1 cellular context compared by ENCODE assay signal in genomic region chr12:58541300-58541690, GRCh38.
TF ChIP-seq lines count a peak whose summit lies in the region.

No MANE protein-coding gene starts in this region.

TF ChIP-seq in H1, 55 proteins besides CTCF, POLR2A, EP300 and RAD21:
- TF ChIP-seq TEAD4 (IDR thresholded peaks at IDR 0.05; ENCODE audit: low read depth, low read length) (peak; percentile 51; the same call in 1 of the 2 replicates), SRF (IDR thresholded peaks at IDR 0.05; ENCODE audit: low read depth, low read length) (no peak)
- TF ChIP-seq, protein P1, sequence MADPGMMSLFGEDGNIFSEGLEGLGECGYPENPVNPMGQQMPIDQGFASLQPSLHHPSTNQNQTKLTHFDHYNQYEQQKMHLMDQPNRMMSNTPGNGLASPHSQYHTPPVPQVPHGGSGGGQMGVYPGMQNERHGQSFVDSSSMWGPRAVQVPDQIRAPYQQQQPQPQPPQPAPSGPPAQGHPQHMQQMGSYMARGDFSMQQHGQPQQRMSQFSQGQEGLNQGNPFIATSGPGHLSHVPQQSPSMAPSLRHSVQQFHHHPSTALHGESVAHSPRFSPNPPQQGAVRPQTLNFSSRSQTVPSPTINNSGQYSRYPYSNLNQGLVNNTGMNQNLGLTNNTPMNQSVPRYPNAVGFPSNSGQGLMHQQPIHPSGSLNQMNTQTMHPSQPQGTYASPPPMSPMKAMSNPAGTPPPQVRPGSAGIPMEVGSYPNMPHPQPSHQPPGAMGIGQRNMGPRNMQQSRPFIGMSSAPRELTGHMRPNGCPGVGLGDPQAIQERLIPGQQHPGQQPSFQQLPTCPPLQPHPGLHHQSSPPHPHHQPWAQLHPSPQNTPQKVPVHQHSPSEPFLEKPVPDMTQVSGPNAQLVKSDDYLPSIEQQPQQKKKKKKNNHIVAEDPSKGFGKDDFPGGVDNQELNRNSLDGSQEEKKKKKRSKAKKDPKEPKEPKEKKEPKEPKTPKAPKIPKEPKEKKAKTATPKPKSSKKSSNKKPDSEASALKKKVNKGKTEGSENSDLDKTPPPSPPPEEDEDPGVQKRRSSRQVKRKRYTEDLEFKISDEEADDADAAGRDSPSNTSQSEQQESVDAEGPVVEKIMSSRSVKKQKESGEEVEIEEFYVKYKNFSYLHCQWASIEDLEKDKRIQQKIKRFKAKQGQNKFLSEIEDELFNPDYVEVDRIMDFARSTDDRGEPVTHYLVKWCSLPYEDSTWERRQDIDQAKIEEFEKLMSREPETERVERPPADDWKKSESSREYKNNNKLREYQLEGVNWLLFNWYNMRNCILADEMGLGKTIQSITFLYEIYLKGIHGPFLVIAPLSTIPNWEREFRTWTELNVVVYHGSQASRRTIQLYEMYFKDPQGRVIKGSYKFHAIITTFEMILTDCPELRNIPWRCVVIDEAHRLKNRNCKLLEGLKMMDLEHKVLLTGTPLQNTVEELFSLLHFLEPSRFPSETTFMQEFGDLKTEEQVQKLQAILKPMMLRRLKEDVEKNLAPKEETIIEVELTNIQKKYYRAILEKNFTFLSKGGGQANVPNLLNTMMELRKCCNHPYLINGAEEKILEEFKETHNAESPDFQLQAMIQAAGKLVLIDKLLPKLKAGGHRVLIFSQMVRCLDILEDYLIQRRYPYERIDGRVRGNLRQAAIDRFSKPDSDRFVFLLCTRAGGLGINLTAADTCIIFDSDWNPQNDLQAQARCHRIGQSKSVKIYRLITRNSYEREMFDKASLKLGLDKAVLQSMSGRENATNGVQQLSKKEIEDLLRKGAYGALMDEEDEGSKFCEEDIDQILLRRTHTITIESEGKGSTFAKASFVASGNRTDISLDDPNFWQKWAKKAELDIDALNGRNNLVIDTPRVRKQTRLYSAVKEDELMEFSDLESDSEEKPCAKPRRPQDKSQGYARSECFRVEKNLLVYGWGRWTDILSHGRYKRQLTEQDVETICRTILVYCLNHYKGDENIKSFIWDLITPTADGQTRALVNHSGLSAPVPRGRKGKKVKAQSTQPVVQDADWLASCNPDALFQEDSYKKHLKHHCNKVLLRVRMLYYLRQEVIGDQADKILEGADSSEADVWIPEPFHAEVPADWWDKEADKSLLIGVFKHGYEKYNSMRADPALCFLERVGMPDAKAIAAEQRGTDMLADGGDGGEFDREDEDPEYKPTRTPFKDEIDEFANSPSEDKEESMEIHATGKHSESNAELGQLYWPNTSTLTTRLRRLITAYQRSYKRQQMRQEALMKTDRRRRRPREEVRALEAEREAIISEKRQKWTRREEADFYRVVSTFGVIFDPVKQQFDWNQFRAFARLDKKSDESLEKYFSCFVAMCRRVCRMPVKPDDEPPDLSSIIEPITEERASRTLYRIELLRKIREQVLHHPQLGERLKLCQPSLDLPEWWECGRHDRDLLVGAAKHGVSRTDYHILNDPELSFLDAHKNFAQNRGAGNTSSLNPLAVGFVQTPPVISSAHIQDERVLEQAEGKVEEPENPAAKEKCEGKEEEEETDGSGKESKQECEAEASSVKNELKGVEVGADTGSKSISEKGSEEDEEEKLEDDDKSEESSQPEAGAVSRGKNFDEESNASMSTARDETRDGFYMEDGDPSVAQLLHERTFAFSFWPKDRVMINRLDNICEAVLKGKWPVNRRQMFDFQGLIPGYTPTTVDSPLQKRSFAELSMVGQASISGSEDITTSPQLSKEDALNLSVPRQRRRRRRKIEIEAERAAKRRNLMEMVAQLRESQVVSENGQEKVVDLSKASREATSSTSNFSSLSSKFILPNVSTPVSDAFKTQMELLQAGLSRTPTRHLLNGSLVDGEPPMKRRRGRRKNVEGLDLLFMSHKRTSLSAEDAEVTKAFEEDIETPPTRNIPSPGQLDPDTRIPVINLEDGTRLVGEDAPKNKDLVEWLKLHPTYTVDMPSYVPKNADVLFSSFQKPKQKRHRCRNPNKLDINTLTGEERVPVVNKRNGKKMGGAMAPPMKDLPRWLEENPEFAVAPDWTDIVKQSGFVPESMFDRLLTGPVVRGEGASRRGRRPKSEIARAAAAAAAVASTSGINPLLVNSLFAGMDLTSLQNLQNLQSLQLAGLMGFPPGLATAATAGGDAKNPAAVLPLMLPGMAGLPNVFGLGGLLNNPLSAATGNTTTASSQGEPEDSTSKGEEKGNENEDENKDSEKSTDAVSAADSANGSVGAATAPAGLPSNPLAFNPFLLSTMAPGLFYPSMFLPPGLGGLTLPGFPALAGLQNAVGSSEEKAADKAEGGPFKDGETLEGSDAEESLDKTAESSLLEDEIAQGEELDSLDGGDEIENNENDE (IDR thresholded peaks at IDR 0.05; ENCODE audit: insufficient replicate concordance, low read length), result no peak
